ENCODE assay signal across 22 cellular contexts in the genomic region with DNA sequence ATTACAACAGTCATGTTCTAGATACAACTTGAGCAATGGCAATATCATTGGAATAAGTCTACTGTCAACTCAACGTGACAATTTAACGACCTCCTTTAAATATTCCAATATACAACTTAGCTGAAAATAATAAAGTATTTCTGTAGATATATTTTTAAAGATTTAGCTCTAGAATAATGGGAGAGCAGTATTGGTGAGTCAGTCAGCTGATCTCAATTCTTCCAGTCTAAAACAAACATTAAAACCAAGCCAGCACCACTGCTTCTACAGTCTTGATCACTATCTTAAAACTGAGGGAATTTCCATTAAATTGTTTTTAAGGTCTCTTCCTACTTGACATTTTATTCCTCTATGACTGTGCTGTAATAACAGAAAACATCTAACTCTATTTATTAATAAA. TPM values are rescaled to one million over a fixed set of nuclear protein-coding genes. Genes with fewer than 3 reads are reported as not detected.
DNase-seq lines count a peak whose midpoint lies in the region; ATAC-seq, FAIRE-seq and TF ChIP-seq lines count a peak whose summit lies in the region.
"Had no signal": no experiment of that assay in that cellular context is flagged by ENCODE, and none has a peak within 500 bp of the region (broad histone marks: within the 10 kb centered on the region; RNA-seq: fewer than 3 reads in every experiment).

No MANE protein-coding gene starts in this region.

- CTCF ChIA-PET in PC-3 (lab: Charles Lee) (no interaction called here), endothelial cell of umbilical vein (lab: Charles Lee) (interaction anchor here (0.9 to 1.6 kb wide), 5 partner anchors 11 to 59 kb away, joined by 3 to 7 read pairs (median 6); a partner anchor contains a TSS)

- H3K36me3 ChIP-seq in PC-3 (ENCODE audit: low read depth, low read length) (no peaks in the 10 kb centered on the region), endothelial cell of umbilical vein (ENCODE audit: control insufficient read depth in 2 of 2, extremely low read depth in 1 of 2, insufficient read depth in 2 of 2, low read length in 2 of 2) (no peaks in the 10 kb centered on the region), neural cell (ENCODE audit: insufficient read depth, low read length) (no peaks in the 10 kb centered on the region)
- H3K36me3 ChIP-seq: thyroid gland had no signal

- no peak overlapping the region for H3K4me3 ChIP-seq in PC-3 (ENCODE audit: low read length)
- no peak overlapping the region for H3K4me3 ChIP-seq in endothelial cell of umbilical vein (replicated peaks in 1 of 3; ENCODE audit: insufficient read depth in 1 of 3, low read depth in 1 of 3, low read length in 3 of 3)
- no peak overlapping the region for H3K4me3 ChIP-seq in neural cell (ENCODE audit: low read length)
- H3K4me3 ChIP-seq: thyroid gland had no signal

- no peaks in the 10 kb centered on the region for H3K27me3 ChIP-seq in PC-3 (ENCODE audit: low read length)
- no peaks in the 10 kb centered on the region for H3K27me3 ChIP-seq in endothelial cell of umbilical vein (ENCODE audit: control insufficient read depth in 2 of 2, insufficient read depth in 2 of 2, low read length in 2 of 2)
- H3K27me3 ChIP-seq in neural cell (ENCODE audit: insufficient read depth, low read depth, low read length), result no peaks in the 10 kb centered on the region
- H3K27me3 ChIP-seq: thyroid gland had no signal

- dilution Hi-C loops in endothelial cell of umbilical vein (cut with MboI; ENCODE audit: extremely low pct_ligation_motif_present, low sequenced_read_pairs), result no loop called here

- ATAC-seq in PC-3 (peak; percentile 92), GM21447 (IDR thresholded peaks at IDR 0.05; ENCODE audit: unreplicated experiment) (no peak)
- ATAC-seq: HCT116; left colon; naive thymus-derived CD8-positive, alpha-beta T cell; stimulated activated effector memory CD8-positive, alpha-beta T cell treated with anti-CD3 and anti-CD28 coated beads, Interleukin-12 subunit alpha, Interleukin-12 subunit beta, amount 100 ng/mL, for 72 hours had no signal

- H3K9ac ChIP-seq in PC-3 (ENCODE audit: low read length), result no peak overlapping the region
- no peak overlapping the region for H3K9ac ChIP-seq in endothelial cell of umbilical vein (replicated peaks; ENCODE audit: extremely low read depth, insufficient read depth, low read length)
- no peak overlapping the region for H3K9ac ChIP-seq in neural cell (ENCODE audit: low read length)

- no peaks in the 10 kb centered on the region for H3K9me3 ChIP-seq in PC-3 (ENCODE audit: low read length)
- no peaks in the 10 kb centered on the region for H3K9me3 ChIP-seq in endothelial cell of umbilical vein (replicated peaks; ENCODE audit: control insufficient read depth, insufficient read depth, low read length)
- no peaks in the 10 kb centered on the region for H3K9me3 ChIP-seq in neural cell (ENCODE audit: low read length)
- H3K9me3 ChIP-seq: thyroid gland had no signal

- no peak for TF ChIP-seq POLR2A in endothelial cell of umbilical vein (IDR thresholded peaks at IDR 0.05; ENCODE audit: low read depth, low read length)

- BruUV-seq in PC-3 (replicated peaks; lab: Mats Ljungman, UMichigan) (no TSS peak), endothelial cell of umbilical vein (replicated peaks; lab: Mats Ljungman, UMichigan) (no TSS peak)

- FAIRE-seq in endothelial cell of umbilical vein (lab: Jason Lieb, UNC), result peak; percentile 74

- H3K79me2 ChIP-seq in PC-3 (ENCODE audit: low read length), result 0 out of 2 replicates have a peak, but pooled peaks cover 7% of the 10 kb centered on the region
- peaks cover 2% of the 10 kb centered on the region for H3K79me2 ChIP-seq in endothelial cell of umbilical vein (ENCODE audit: control insufficient read depth, insufficient read depth, low read length)
- H3K79me2 ChIP-seq in neural cell (replicated peaks; ENCODE audit: insufficient read depth, low read length), result peaks cover 5% of the 10 kb centered on the region

- no peaks in the 10 kb centered on the region for H3F3A ChIP-seq in PC-3 (ENCODE audit: low read length, unreplicated experiment)
- no peaks in the 10 kb centered on the region for H3F3A ChIP-seq in neural cell (ENCODE audit: insufficient read depth, low read length, poor library complexity, severe bottlenecking)

- H3K27ac ChIP-seq in PC-3 (ENCODE audit: low read length) (no peak overlapping the region), endothelial cell of umbilical vein (ENCODE audit: insufficient read depth, low read depth, low read length) (peak overlapping the region; percentile 21), neural cell (ENCODE audit: low read length) (peak overlapping the region; percentile 27)
- H3K27ac ChIP-seq: thyroid gland had no signal

- peak; percentile 7 for DNase-seq in ELR (ENCODE audit: low read depth)
- DNase-seq in PC-3, result peak; percentile 44
- peak; percentile 89 for DNase-seq in endothelial cell of umbilical vein (ENCODE audit: low read depth, low spot score)
- DNase-seq in nucleus accumbens (lab: John Stamatoyannopoulos, UW), result no peak
- no peak for DNase-seq in COLO668 (lab: John Stamatoyannopoulos, UW; ENCODE audit: unreplicated experiment)
- DNase-seq: activated CD4-positive, alpha-beta T cell treated with anti-CD3 and anti-CD28 coated beads, Interleukin-2, amount 50 U/mL, for 1 hour; activated CD8-positive, alpha-beta memory T cell treated with anti-CD3 and anti-CD28 coated beads, Interleukin-2, amount 50 U/mL, for 48 hours; activated gamma-delta T cell; amygdala; CD8-positive, alpha-beta memory T cell; DND-41; erythroblast; left colon; naive thymus-derived CD8-positive, alpha-beta T cell; NCI-H1436 treated with DMSO at 0.1 percent for 48 hours; NCI-H2171; NCI-H526 treated with DMSO at 0.1 percent for 48 hours; thyroid gland had no signal

- H4K20me1 ChIP-seq in PC-3 (ENCODE audit: low read length), result no peaks in the 10 kb centered on the region
- no peaks in the 10 kb centered on the region for H4K20me1 ChIP-seq in endothelial cell of umbilical vein (replicated peaks; ENCODE audit: control insufficient read depth, extremely low read depth, insufficient read depth, low read length)
- H4K20me1 ChIP-seq in neural cell (ENCODE audit: insufficient read depth), result no peaks in the 10 kb centered on the region

- intact Hi-C loops in PC-3 (cut with micrococcal nuclease), result no loop called here
- intact Hi-C loops in endothelial cell of umbilical vein (cut with micrococcal nuclease), result loop anchor here (2.0 kb wide), 1 partner anchor 58 kb away; a partner anchor contains a TSS

- H3K9me1 ChIP-seq in endothelial cell of umbilical vein (replicated peaks; ENCODE audit: control insufficient read depth, extremely low read depth, insufficient read depth, low read length), result no peaks in the 10 kb centered on the region

- H3K9me2 ChIP-seq in PC-3 (replicated peaks; ENCODE audit: low read length) (no peaks in the 10 kb centered on the region), neural cell (ENCODE audit: insufficient read depth, low read length) (no peaks in the 10 kb centered on the region)

- peak; percentile 64 for TF ChIP-seq EP300 in neural cell (conservative IDR thresholded peaks at IDR 0.05; ENCODE audit: poor library complexity, severe bottlenecking)

- TF ChIP-seq RAD21 in neural cell (conservative IDR thresholded peaks at IDR 0.05), result no peak

- TF ChIP-seq CTCF in PC-3 (conservative IDR thresholded peaks at IDR 0.05; ENCODE audit: low read depth, low read length) (no peak), endothelial cell of umbilical vein (IDR thresholded peaks at IDR 0.05; ENCODE audit: extremely low read depth in 1 of 2, insufficient read depth in 1 of 2, low read depth in 1 of 2, low read length in 2 of 2) (no peak), neural cell (IDR thresholded peaks at IDR 0.05; ENCODE audit: poor library complexity, severe bottlenecking) (no peak)

- H3K4me1 ChIP-seq in PC-3 (ENCODE audit: insufficient read depth, low read length), result peaks cover 9% of the 10 kb centered on the region; the same call in 1 of the 2 replicates
- peaks cover 14% of the 10 kb centered on the region for H3K4me1 ChIP-seq in endothelial cell of umbilical vein (ENCODE audit: control insufficient read depth, extremely low read depth, insufficient read depth, low read length)

- H2AFZ ChIP-seq in PC-3 (ENCODE audit: low read length), result no peak overlapping the region
- no peak overlapping the region for H2AFZ ChIP-seq in endothelial cell of umbilical vein (ENCODE audit: low read depth, low read length)
- no peak overlapping the region for H2AFZ ChIP-seq in neural cell (ENCODE audit: low read depth, low read length)

- H3K4me2 ChIP-seq in PC-3 (ENCODE audit: low read length) (peak overlapping the region; percentile 16; the same call in 1 of the 2 replicates), endothelial cell of umbilical vein (ENCODE audit: insufficient read depth, low read length) (peak overlapping the region; percentile 52), neural cell (ENCODE audit: low read length) (no peak overlapping the region)

- POLR2A ChIA-PET in PC-3 (lab: Charles Lee; ENCODE audit: unreplicated experiment), result no interaction called here
- POLR2A ChIA-PET in endothelial cell of umbilical vein (lab: Charles Lee), result no interaction called here

TF ChIP-seq in neural cell, 6 proteins besides CTCF, POLR2A, EP300 and RAD21 (continues in another document):
- peak; percentile 22 for TF ChIP-seq POLR2AphosphoS5 (IDR thresholded peaks at IDR 0.05)

RNA-seq across cellular contexts. Expression of a gene that starts 38.2 kb away (rescaled TPM):
- total RNA-seq in PC-3 (2014; rRNA removed) (95.4 and 163 TPM in 2 replicates), endothelial cell of umbilical vein (75.6 and 80.0 TPM in 2 replicates)
- polyA plus RNA-seq in endothelial cell of umbilical vein (20.5 and 36.3 TPM in 2 replicates), neural cell (88.8 and 117 TPM in 2 replicates)
- 38.8 and 40.8 TPM in 2 replicates for polyA plus RNA-seq in endothelial cell of umbilical vein (2011; cell fraction: cytosol; rRNA removed)
- 15.0 and 29.2 TPM in 2 replicates for polyA plus RNA-seq in endothelial cell of umbilical vein (2011; cell fraction: nucleus; rRNA removed)
- 51.6 and 73.6 TPM in 2 replicates for polyA plus RNA-seq in endothelial cell of umbilical vein (2012)
- polyA minus RNA-seq in endothelial cell of umbilical vein (4.4 and 6.5 TPM in 2 replicates), neural cell (35.1 and 40.9 TPM in 2 replicates)
- polyA minus RNA-seq in endothelial cell of umbilical vein (2011; cell fraction: cytosol; rRNA and poly(A)+ RNA removed), result 22.8 TPM
- polyA minus RNA-seq in endothelial cell of umbilical vein (2011; cell fraction: nucleus; rRNA and poly(A)+ RNA removed), result 5.3 and 8.2 TPM in 2 replicates

RNA-seq across cellular contexts. Expression of a gene that starts 58.3 kb away (rescaled TPM):
- total RNA-seq in PC-3 (2014; rRNA removed) (25.8 and 27.9 TPM in 2 replicates), endothelial cell of umbilical vein (40.2 and 44.4 TPM in 2 replicates)
- polyA plus RNA-seq in endothelial cell of umbilical vein (12.8 and 15.1 TPM in 2 replicates), neural cell (51.7 and 52.2 TPM in 2 replicates)
- polyA plus RNA-seq in endothelial cell of umbilical vein (2011; cell fraction: cytosol; rRNA removed), result 26.1 and 32.3 TPM in 2 replicates
- polyA plus RNA-seq in endothelial cell of umbilical vein (2011; cell fraction: nucleus; rRNA removed), result 42.9 and 45.3 TPM in 2 replicates
- polyA plus RNA-seq in endothelial cell of umbilical vein (2012), result 26.9 and 36.7 TPM in 2 replicates
- polyA minus RNA-seq in endothelial cell of umbilical vein (22.4 and 26.9 TPM in 2 replicates), neural cell (83.8 and 98.9 TPM in 2 replicates)
- 19.4 TPM for polyA minus RNA-seq in endothelial cell of umbilical vein (2011; cell fraction: cytosol; rRNA and poly(A)+ RNA removed)
- polyA minus RNA-seq in endothelial cell of umbilical vein (2011; cell fraction: nucleus; rRNA and poly(A)+ RNA removed), result 23.3 and 26.1 TPM in 2 replicates

Comparison
In these comparisons a context has a peak if more than half of its experiments do, and no peak if none do; other contexts are left out.
1. DNase-seq: peak in ELR (single experiment), PC-3 (single experiment) and endothelial cell of umbilical vein (single experiment); none in nucleus accumbens (0 of 56) and COLO668 (single experiment).